Comparison of ENCODE assay signal across 9 cellular contexts in the genomic region with DNA sequence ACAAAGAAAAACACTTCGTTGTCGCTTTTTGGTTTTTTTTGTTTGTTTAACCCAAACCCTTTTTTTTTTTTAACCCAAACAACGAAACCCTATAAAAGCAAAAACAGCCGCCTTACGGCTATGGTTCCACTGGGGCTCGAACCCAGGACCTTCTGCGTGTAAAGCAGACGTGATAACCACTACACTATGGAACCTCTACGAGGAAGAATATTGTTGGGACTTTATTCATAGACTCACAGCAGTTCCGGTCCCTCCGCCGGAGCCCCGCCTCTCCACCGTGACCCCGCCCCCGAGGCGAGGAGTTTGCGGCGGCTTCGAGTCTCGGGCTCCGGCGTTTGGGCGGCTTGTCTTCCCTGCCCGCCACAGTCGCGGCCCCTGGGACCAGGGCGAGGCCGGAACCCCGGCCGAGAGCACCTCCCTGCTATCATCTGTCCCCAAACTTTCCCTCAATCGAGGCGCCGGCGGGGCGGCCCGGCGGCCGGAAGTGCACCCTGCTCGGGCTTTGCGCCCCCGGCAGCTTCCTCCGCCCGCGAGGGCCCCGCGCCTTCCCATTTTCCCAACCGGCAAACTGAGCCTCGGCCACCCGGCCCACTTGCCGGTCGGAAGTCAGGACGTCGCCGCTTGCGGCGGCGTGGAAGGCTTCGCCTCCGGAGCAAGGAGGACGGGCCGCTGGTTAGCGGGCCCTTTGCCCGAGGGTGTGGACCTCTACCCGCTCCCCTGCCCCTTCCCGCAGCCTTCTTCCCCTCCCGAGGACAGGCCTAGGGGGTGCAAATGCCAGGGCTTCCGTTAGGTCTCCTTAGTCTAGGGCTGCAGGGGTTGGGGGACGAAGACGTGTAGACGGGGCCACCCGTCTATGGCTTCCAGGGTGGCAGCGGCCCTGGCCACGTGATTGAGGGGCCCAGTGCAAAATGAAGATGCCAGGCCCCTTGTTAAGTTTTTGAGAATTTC. TPM values are rescaled to one million over a fixed set of nuclear protein-coding genes. Genes with fewer than 3 reads are reported as not detected.
A peak's percentile ranks its signal among the peaks of the same experiment; 100 is the strongest.
DNase-seq lines count a peak whose midpoint lies in the region; ATAC-seq and FAIRE-seq lines count a peak whose summit lies in the region.
"Had no signal": no experiment of that assay in that cellular context is flagged by ENCODE, and none has a peak within 500 bp of the region (broad histone marks: within the 10 kb centered on the region; RNA-seq: fewer than 3 reads in every experiment).

No MANE protein-coding gene starts in this region.

- DNase-seq in AG08396 (ENCODE audit: low spot score) (peak; percentile 87), NCI-H2171 treated with DMSO at 0.1 percent for 48 hours (lab: John Stamatoyannopoulos, UW) (peak; percentile 63), left colon (peak; percentile 56 to 72)
- DNase-seq in activated CD4-positive, alpha-beta T cell treated with anti-CD3 and anti-CD28 coated beads for 36 hours, result peak; percentile 82
- peak; percentile 70 to 83 for DNase-seq in stimulated activated CD4-positive, alpha-beta T cell treated with anti-CD3 and anti-CD28 coated beads, Interleukin-1b, Interleukin-23, amount 100 ng/mL, for 4 hours (ENCODE audit: low read depth in 2 of 2)

- H3K4me1 Mint-ChIP-seq in activated CD4-positive, alpha-beta T cell treated with anti-CD3 and anti-CD28 coated beads for 36 hours, result peaks cover 6% of the 10 kb centered on the region

- H3K4me3 Mint-ChIP-seq in activated CD4-positive, alpha-beta T cell treated with anti-CD3 and anti-CD28 coated beads for 36 hours, result peak overlapping the region; percentile 63

- no peaks in the 10 kb centered on the region for H3K27me3 Mint-ChIP-seq in activated CD4-positive, alpha-beta T cell treated with anti-CD3 and anti-CD28 coated beads for 36 hours

- CTCF ChIA-PET in activated CD4-positive, alpha-beta T cell treated with anti-CD3 and anti-CD28 coated beads for 36 hours (lab: Charles Lee), result interaction anchor here (1.2 to 1.3 kb wide), 2 partner anchors 9 to 250 kb away, joined by 3 read pairs; partner anchors contain the start of gene CDKL5

- FAIRE-seq in colon (lab: Jason Lieb, UNC), result peak; percentile 98

- peak overlapping the region; percentile 80 for H3K27ac Mint-ChIP-seq in activated CD4-positive, alpha-beta T cell treated with anti-CD3 and anti-CD28 coated beads for 36 hours

- intact Hi-C loops in activated CD4-positive, alpha-beta T cell treated with anti-CD3 and anti-CD28 coated beads for 36 hours (cut with DNase I, micrococcal nuclease), result loop anchor here (1.0 to 10.0 kb wide), 8 partner anchors 211 to 940 kb away; partner anchors contain the start of genes CDKL5 (in 2 of the 2), PDHA1 (in 1 of the 2), PHKA2 (in 1 of the 2) and SCML1 (in 1 of the 2)
- intact Hi-C loops in left colon (cut with DNase I, micrococcal nuclease), result no loop called here

- no peaks in the 10 kb centered on the region for H3K36me3 Mint-ChIP-seq in activated CD4-positive, alpha-beta T cell treated with anti-CD3 and anti-CD28 coated beads for 36 hours (ENCODE audit: low read depth)

- peak; percentile 80 for ATAC-seq in GM18867 (IDR thresholded peaks at IDR 0.05; ENCODE audit: unreplicated experiment)
- peak; percentile 74 for ATAC-seq in HG03095 (IDR thresholded peaks at IDR 0.05; ENCODE audit: unreplicated experiment)
- peak; percentile 81 for ATAC-seq in activated CD4-positive, alpha-beta T cell treated with anti-CD3 and anti-CD28 coated beads for 36 hours
- peak; percentile 91 for ATAC-seq in left colon

- POLR2A ChIA-PET in activated CD4-positive, alpha-beta T cell treated with anti-CD3 and anti-CD28 coated beads for 36 hours (lab: Charles Lee), result no interaction called here

- no peaks in the 10 kb centered on the region for H3K9me3 Mint-ChIP-seq in activated CD4-positive, alpha-beta T cell treated with anti-CD3 and anti-CD28 coated beads for 36 hours (ENCODE audit: low read depth)

RNA-seq across cellular contexts. Expression of gene RS1, which starts 3.2 kb away (rescaled TPM):
- total RNA-seq in activated CD4-positive, alpha-beta T cell treated with anti-CD3 and anti-CD28 coated beads for 36 hours, result not detected
- total RNA-seq in left colon, result not detected
- total RNA-seq: T-helper 1 cell treated with Interleukin-12 subunit alpha and Interleukin-12 subunit beta and Interleukin-4 antibody, amounts not matched to agents 30 ng/mL and 1 ng/mL, for 36 hours had no signal

RNA-seq across cellular contexts. Expression of gene PPEF1, which starts 32.4 kb away (rescaled TPM):
- under 1 TPM; 0.26 to 0.30 TPM for total RNA-seq in activated CD4-positive, alpha-beta T cell treated with anti-CD3 and anti-CD28 coated beads for 36 hours
- not detected for total RNA-seq in left colon
- total RNA-seq: T-helper 1 cell treated with Interleukin-12 subunit alpha and Interleukin-12 subunit beta and Interleukin-4 antibody, amounts not matched to agents 30 ng/mL and 1 ng/mL, for 36 hours had no signal

Comparison
In these comparisons a context has a peak if more than half of its experiments do, and no peak if none do; other contexts are left out.
1. Peak in every context shown above with its lines: DNase-seq and ATAC-seq.
2. intact Hi-C loops: an anchor here in activated CD4-positive, alpha-beta T cell treated with anti-CD3 and anti-CD28 coated beads for 36 hours (1.0 to 10.0 kb wide); none called in left colon.